Comparison of ENCODE assay signal across 8 cellular contexts in genomic region chr10:91162050-91162494, GRCh38. TPM values are rescaled to one million over a fixed set of nuclear protein-coding genes. Genes with fewer than 3 reads are reported as not detected.
A peak's percentile ranks its signal among the peaks of the same experiment; 100 is the strongest.
DNase-seq lines count a peak whose midpoint lies in the region; ATAC-seq, FAIRE-seq and TF ChIP-seq lines count a peak whose summit lies in the region.

No MANE protein-coding gene starts in this region.

- H4K5ac ChIP-seq in IMR-90 (ENCODE audit: low read depth, low read length), result peak overlapping the region; percentile 80

- peak overlapping the region; percentile 76; the same call in 1 of the 2 replicates for H3K14ac ChIP-seq in IMR-90 (replicated peaks; ENCODE audit: low read depth, low read length)

- WGBS in IMR-90 (ENCODE audit: extremely low coverage in 2 of 2, insufficient read length in 1 of 2), 2 experiments, result 71% methylated on average over 1 of the region's 13 CpGs; no CpG with 5 or more reads in 1 of the 2 experiments
- WGBS in iPS DF 6.9 (ENCODE audit: insufficient coverage, insufficient read length), result no CpG with 5 or more reads among the region's 13 CpGs
- 9% methylated on average over 8 of the region's 13 CpGs for WGBS in smooth muscle cell (ENCODE audit: low lambda C conversion rate)

- peak overlapping the region; percentile 90 to 94 (median 93) for H3K27ac Mint-ChIP-seq in CD4-positive, CD25-positive, alpha-beta regulatory T cell
- H3K27ac Mint-ChIP-seq in activated naive CD8-positive, alpha-beta T cell, result peak overlapping the region; percentile 94

- no peaks in the 10 kb centered on the region for H3F3A ChIP-seq in smooth muscle cell (ENCODE audit: low read depth)

- no peak for TF ChIP-seq RAD21 in IMR-90 (IDR thresholded peaks at IDR 0.05; ENCODE audit: low read length)

- H2AFZ ChIP-seq in IMR-90 (replicated peaks; ENCODE audit: low read length, poor library complexity) (peak overlapping the region; percentile 94), smooth muscle cell (ENCODE audit: low read depth) (peak overlapping the region; percentile 68)

- H3K4me1 Mint-ChIP-seq in CD4-positive, CD25-positive, alpha-beta regulatory T cell, result peaks cover 27 to 46% (median 35%) of the 10 kb centered on the region in 4 donors
- peaks cover 47% of the 10 kb centered on the region for H3K4me1 Mint-ChIP-seq in activated naive CD8-positive, alpha-beta T cell (ENCODE audit: low read depth)

- no peak overlapping the region for H2BK15ac ChIP-seq in IMR-90 (ENCODE audit: low read depth, low read length)

- dilution Hi-C loops in IMR-90 (cut with HindIII; ENCODE audit: low sequenced_read_pairs, unreplicated experiment), result no loop called here

- no peaks in the 10 kb centered on the region for H3K27me3 ChIP-seq in CD4-positive, CD25-positive, alpha-beta regulatory T cell (ENCODE audit: control insufficient read depth, insufficient read depth, low read length)
- no peaks in the 10 kb centered on the region for H3K27me3 ChIP-seq in IMR-90 (ENCODE audit: control insufficient read depth, insufficient read depth, low read length)
- H3K27me3 ChIP-seq in iPS DF 6.9 (ENCODE audit: control insufficient read depth, insufficient read depth, low read length), result peaks cover 35% of the 10 kb centered on the region
- peaks cover 16% of the 10 kb centered on the region for H3K27me3 ChIP-seq in smooth muscle cell (ENCODE audit: low read depth)

- H2AK9ac ChIP-seq in IMR-90 (replicated peaks; ENCODE audit: low read depth, low read length, poor library complexity), result peak overlapping the region; percentile 84

- H4K8ac ChIP-seq in IMR-90 (ENCODE audit: low read depth in 2 of 2, low read length in 2 of 2), result peak overlapping the region in 1 of 2 experiments; percentile 82; a peak in 1 of 4 replicates

- DNase-seq in CD4-positive, CD25-positive, alpha-beta regulatory T cell, result peak in 1 of 3 donors; percentile 28
- DNase-seq in IMR-90, result peak; percentile 46
- no peak for DNase-seq in iPS DF 6.9 (ENCODE audit: low read depth, low spot score)
- DNase-seq in smooth muscle cell (lab: John Stamatoyannopoulos, UW; ENCODE audit: unreplicated experiment), result no peak
- no peak for DNase-seq in NCI-H82 treated with DMSO at 0.1 percent for 48 hours (lab: John Stamatoyannopoulos, UW; ENCODE audit: unreplicated experiment)
- no peak for DNase-seq in D721Med (ENCODE audit: insufficient read length, low spot score)

- no peak for TF ChIP-seq CTCF in IMR-90 (conservative IDR thresholded peaks at IDR 0.05; ENCODE audit: low read depth, low read length)
- no peak for TF ChIP-seq CTCF in smooth muscle cell (IDR thresholded peaks at IDR 0.05; ENCODE audit: borderline replicate concordance, insufficient read depth, poor library complexity, severe bottlenecking)
- TF ChIP-seq CTCF in D721Med (IDR thresholded peaks at IDR 0.05; ENCODE audit: insufficient read depth, missing control alignments), result no peak

- H3K9me1 ChIP-seq in IMR-90 (ENCODE audit: insufficient read depth, low read length), result no peaks in the 10 kb centered on the region; the same call in 1 of the 2 replicates

- no TSS peak for BruUV-seq in IMR-90 (replicated peaks; lab: Mats Ljungman, UMichigan)

- no peak for FAIRE-seq in D721Med (lab: Jason Lieb, UNC)

- POLR2A ChIA-PET in IMR-90 (lab: Charles Lee; ENCODE audit: unreplicated experiment), result no interaction called here

- in situ Hi-C loops in IMR-90 (cut with MboI; ENCODE audit: low sequenced_read_pairs), result no loop called here

- H3K9me3 Mint-ChIP-seq in CD4-positive, CD25-positive, alpha-beta regulatory T cell, result peaks cover 0 to 5% (median 0%) of the 10 kb centered on the region in 7 donors
- no peaks in the 10 kb centered on the region for H3K9me3 Mint-ChIP-seq in activated naive CD8-positive, alpha-beta T cell (ENCODE audit: low read depth)

- H2AK5ac ChIP-seq in IMR-90 (ENCODE audit: low read depth, low read length), result 0 out of 2 replicates have a peak overlapping the region, but pooled peaks have one; percentile 62

- peak overlapping the region; percentile 76 for H3K4ac ChIP-seq in IMR-90 (ENCODE audit: low read depth, low read length)

- H3K36me3 Mint-ChIP-seq in CD4-positive, CD25-positive, alpha-beta regulatory T cell, result no peaks in the 10 kb centered on the region
- H3K36me3 Mint-ChIP-seq in activated naive CD8-positive, alpha-beta T cell, result no peaks in the 10 kb centered on the region

- peak overlapping the region; percentile 61 for H3K18ac ChIP-seq in IMR-90 (ENCODE audit: low read depth, low read length)

- H2BK5ac ChIP-seq in IMR-90 (ENCODE audit: low read depth, low read length, poor library complexity, severe bottlenecking), result peak overlapping the region; percentile 75

- H2BK20ac ChIP-seq in IMR-90 (ENCODE audit: low read depth, low read length), result 0 out of 2 replicates have a peak overlapping the region, but pooled peaks have one; percentile 30

- H3K27me3 Mint-ChIP-seq in CD4-positive, CD25-positive, alpha-beta regulatory T cell, result peaks cover 16% of the 10 kb centered on the region
- no peaks in the 10 kb centered on the region for H3K27me3 Mint-ChIP-seq in activated naive CD8-positive, alpha-beta T cell

- H3K4me3 ChIP-seq in CD4-positive, CD25-positive, alpha-beta regulatory T cell (ENCODE audit: low read depth, low read length), result peak overlapping the region; percentile 80
- H3K4me3 ChIP-seq in IMR-90 (ENCODE audit: insufficient read depth, low read depth, low read length), result peak overlapping the region; percentile 68
- H3K4me3 ChIP-seq in iPS DF 6.9 (ENCODE audit: low read length), result peak overlapping the region; percentile 69; the same call in 1 of the 2 replicates
- peak overlapping the region; percentile 94 for H3K4me3 ChIP-seq in smooth muscle cell

- H3K79me2 ChIP-seq in smooth muscle cell (ENCODE audit: low read depth), result no peaks in the 10 kb centered on the region

- H3K9ac ChIP-seq in IMR-90 (ENCODE audit: low read depth, low read length) (peak overlapping the region; percentile 47), smooth muscle cell (ENCODE audit: low read depth) (no peak overlapping the region)

- H3K56ac ChIP-seq in IMR-90 (ENCODE audit: extremely low read depth, insufficient read depth, low read length), result peak overlapping the region; percentile 50; the same call in 1 of the 2 replicates

- peak overlapping the region; percentile 62 for H3K27ac ChIP-seq in CD4-positive, CD25-positive, alpha-beta regulatory T cell (ENCODE audit: insufficient read depth, low read length, poor library complexity, severe bottlenecking)
- H3K27ac ChIP-seq in IMR-90 (ENCODE audit: insufficient read depth, low read length), result peak overlapping the region; percentile 65
- H3K27ac ChIP-seq in iPS DF 6.9 (ENCODE audit: low read length), result no peak overlapping the region
- H3K27ac ChIP-seq in smooth muscle cell (ENCODE audit: low read depth), result no peak overlapping the region

- H4K20me1 ChIP-seq in IMR-90 (ENCODE audit: insufficient read depth, low read length), result peaks cover 13% of the 10 kb centered on the region; the same call in 1 of the 2 replicates
- H4K20me1 ChIP-seq in smooth muscle cell (ENCODE audit: low read depth), result peaks cover 17% of the 10 kb centered on the region

- CTCF ChIA-PET in IMR-90 (lab: Yijun Ruan, JAX), result interaction anchor here (0.6 to 1.5 kb wide), 3 partner anchors 90 to 251 kb away, joined by 3 to 5 read pairs (median 4); no protein-coding TSS in a partner anchor

- peak overlapping the region; percentile 64 for H2BK120ac ChIP-seq in IMR-90 (ENCODE audit: low read depth, low read length)

- H3K23ac ChIP-seq in IMR-90 (ENCODE audit: low read depth, low read length), result peak overlapping the region; percentile 87; the same call in 1 of the 2 replicates

- no peak for TF ChIP-seq POLR2A in IMR-90 (IDR thresholded peaks at IDR 0.05; ENCODE audit: low read depth, low read length)

- intact Hi-C loops in IMR-90 (cut with micrococcal nuclease), result loop anchor here (2.0 to 10.0 kb wide), 4 partner anchors 59 to 277 kb away; partner anchors contain the start of gene PCGF5

- ATAC-seq in CD4-positive, CD25-positive, alpha-beta regulatory T cell (ENCODE audit: low read depth in 2 of 2), result no peak
- ATAC-seq in IMR-90 (ENCODE audit: low read depth) (peak; percentile 30), GM18868 (IDR thresholded peaks at IDR 0.05; ENCODE audit: unreplicated experiment) (no peak)

- H3K4me2 ChIP-seq in IMR-90 (ENCODE audit: low read depth, low read length), result peak overlapping the region; percentile 60
- peak overlapping the region; percentile 80 for H3K4me2 ChIP-seq in smooth muscle cell

- peak overlapping the region; percentile 87 to 92 (median 88) for H3K4me3 Mint-ChIP-seq in CD4-positive, CD25-positive, alpha-beta regulatory T cell
- H3K4me3 Mint-ChIP-seq in activated naive CD8-positive, alpha-beta T cell, result peak overlapping the region; percentile 86

- no peaks in the 10 kb centered on the region for H3K36me3 ChIP-seq in CD4-positive, CD25-positive, alpha-beta regulatory T cell (ENCODE audit: control insufficient read depth, insufficient read depth, low read length)
- H3K36me3 ChIP-seq in IMR-90 (ENCODE audit: control insufficient read depth, insufficient read depth, low read length) (no peaks in the 10 kb centered on the region), iPS DF 6.9 (ENCODE audit: control insufficient read depth, insufficient read depth, low read length) (no peaks in the 10 kb centered on the region; the same call in 1 of the 2 replicates), smooth muscle cell (ENCODE audit: low read depth) (no peaks in the 10 kb centered on the region)

- H4K91ac ChIP-seq in IMR-90 (ENCODE audit: insufficient read depth, low read depth, low read length), result peak overlapping the region; percentile 74; the same call in 1 of the 2 replicates

- H3K9me3 ChIP-seq in CD4-positive, CD25-positive, alpha-beta regulatory T cell (ENCODE audit: control insufficient read depth in 2 of 2, low read length in 2 of 2), result no peaks in the 10 kb centered on the region
- H3K9me3 ChIP-seq in IMR-90 (ENCODE audit: control insufficient read depth, insufficient read depth, low read length), result no peaks in the 10 kb centered on the region
- H3K9me3 ChIP-seq in iPS DF 6.9 (ENCODE audit: control insufficient read depth, insufficient read depth, low read length), result no peaks in the 10 kb centered on the region
- H3K9me3 ChIP-seq in smooth muscle cell (replicated peaks; ENCODE audit: low read depth), result no peaks in the 10 kb centered on the region

- H3K79me1 ChIP-seq in IMR-90 (ENCODE audit: low read depth in 1 of 2, low read length in 2 of 2), result peaks cover 14 to 21% of the 10 kb centered on the region in 2 experiments

- peaks cover 12% of the 10 kb centered on the region for H3K4me1 ChIP-seq in CD4-positive, CD25-positive, alpha-beta regulatory T cell (ENCODE audit: control insufficient read depth, insufficient read depth, low read length, poor library complexity, severe bottlenecking)
- H3K4me1 ChIP-seq in IMR-90 (ENCODE audit: control insufficient read depth, insufficient read depth, low read length), result peaks cover 6% of the 10 kb centered on the region; the same call in 1 of the 2 replicates
- H3K4me1 ChIP-seq in iPS DF 6.9 (ENCODE audit: control insufficient read depth, insufficient read depth, low read length), result 0 out of 2 replicates have a peak, but pooled peaks cover 2% of the 10 kb centered on the region
- peaks cover 3% of the 10 kb centered on the region for H3K4me1 ChIP-seq in smooth muscle cell (ENCODE audit: low read depth)

RNA-seq across cellular contexts. Expression of gene PCGF5, which starts 58.4 kb away (rescaled TPM):
- 59.7 TPM for total RNA-seq in CD4-positive, CD25-positive, alpha-beta regulatory T cell
- 10 to 100 TPM; 43.5 to 60.3 (median 49.1) TPM for polyA plus RNA-seq in CD4-positive, CD25-positive, alpha-beta regulatory T cell
- 18.1 and 31.9 TPM in 2 replicates for total RNA-seq in IMR-90 (2012; rRNA removed)
- polyA plus RNA-seq in IMR-90 (2012; rRNA removed), result 8.3 and 9.0 TPM in 2 replicates
- polyA plus RNA-seq in IMR-90 (2012; cell fraction: cytosol; rRNA removed), result 3.6 and 4.7 TPM in 2 replicates
- polyA plus RNA-seq in IMR-90 (2012; cell fraction: nucleus; rRNA removed; ENCODE audit: low replicate concordance), result 1.9 and 10.4 TPM in 2 replicates
- total RNA-seq in smooth muscle cell, result 13.9 and 24.5 TPM in 2 replicates
- 10.4 and 13.3 TPM in 2 replicates for polyA plus RNA-seq in smooth muscle cell

Comparison
In these comparisons a context has a peak if more than half of its experiments do, and no peak if none do; other contexts are left out.
1. H3K27ac ChIP-seq: peak in CD4-positive, CD25-positive, alpha-beta regulatory T cell (single experiment) and IMR-90 (single experiment); none in iPS DF 6.9 (single experiment) and smooth muscle cell (single experiment).
2. Peak in every context shown above with its lines, with median percentiles within 50 percentile points of each other: H3K4me3 ChIP-seq.